1 cellular context compared by ENCODE assay signal in the genomic region with DNA sequence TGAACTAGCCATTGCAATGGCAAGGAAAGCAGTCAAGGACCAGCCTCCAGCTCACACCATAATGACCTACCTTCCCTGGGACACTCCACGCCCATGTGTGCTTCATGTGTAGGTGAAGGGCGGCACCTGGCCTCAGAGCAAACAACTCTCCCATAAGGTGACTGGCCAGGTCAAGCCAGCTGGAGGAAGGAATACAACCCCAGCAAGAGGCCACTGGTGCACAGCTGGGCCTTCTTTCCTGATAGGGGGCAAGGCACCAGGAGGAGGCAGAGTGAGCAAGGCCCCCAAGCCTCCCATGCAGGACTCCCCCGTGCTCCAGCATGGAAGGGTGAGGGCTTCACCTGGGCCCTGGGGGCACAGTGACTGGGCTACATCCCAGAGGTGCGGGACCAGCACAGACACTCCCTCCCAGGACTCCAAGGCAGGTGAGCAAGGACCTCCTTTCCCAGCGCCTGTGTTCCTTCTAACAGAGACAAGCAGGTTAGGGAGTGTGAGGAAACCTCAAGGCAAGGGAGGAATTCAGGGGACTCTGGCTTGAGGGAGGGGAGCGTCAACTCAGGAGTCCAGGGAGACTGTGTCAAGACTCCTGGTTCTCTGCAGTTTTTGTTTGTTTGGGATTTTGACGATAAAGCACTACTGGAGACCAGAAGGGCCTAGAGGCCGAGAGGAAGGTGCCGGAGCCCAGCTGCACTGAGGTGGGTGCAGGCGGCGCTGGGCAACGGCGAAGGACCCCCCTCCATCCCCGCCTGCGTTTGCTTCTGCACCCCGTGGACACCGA.
TF ChIP-seq lines count a peak whose summit lies in the region.

No MANE protein-coding gene starts in this region.

TF ChIP-seq in H1, 55 proteins besides CTCF, POLR2A, EP300 and RAD21 (continued from another document):
- TF ChIP-seq ZNF274 (IDR thresholded peaks at IDR 0.05; ENCODE audit: borderline replicate concordance, extremely low read depth, low read length) (no peak), TAF1 (IDR thresholded peaks at IDR 0.05; ENCODE audit: low read depth, low read length) (no peak), RXRA (IDR thresholded peaks at IDR 0.05; ENCODE audit: insufficient read depth, low read depth, low read length) (no peak), SP1 (IDR thresholded peaks at IDR 0.05; ENCODE audit: low read depth, low read length) (no peak), YY1 (IDR thresholded peaks at IDR 0.05; ENCODE audit: low read depth, low read length) (no peak), RNF2 (IDR thresholded peaks at IDR 0.05; ENCODE audit: borderline replicate concordance, low read depth, low read length, missing control alignments, poor library complexity, severe bottlenecking) (no peak)
